Comparison of ENCODE assay signal across 20 cellular contexts in genomic region chr3:180910823-180911222, GRCh38. TPM values are rescaled to one million over a fixed set of nuclear protein-coding genes. Genes with fewer than 3 reads are reported as not detected.
DNase-seq lines count a peak whose midpoint lies in the region; ATAC-seq and TF ChIP-seq lines count a peak whose summit lies in the region.
"Had no signal": no experiment of that assay in that cellular context is flagged by ENCODE, and none has a peak within 500 bp of the region (broad histone marks: within the 10 kb centered on the region; RNA-seq: fewer than 3 reads in every experiment).

No MANE protein-coding gene starts in this region.

- CTCF ChIA-PET in activated B cell treated with CpG ODN at 0.5 μM for 24 hours (lab: Charles Lee) = interaction anchor here (0.6 to 1.1 kb wide), 2 partner anchors 9 to 834 kb away, joined by 3 to 4 read pairs; no protein-coding TSS in a partner anchor

- no peaks in the 10 kb centered on the region for H3K9me3 Mint-ChIP-seq in stimulated activated naive CD8-positive, alpha-beta T cell treated with anti-CD3 and anti-CD28 coated beads, Interleukin-15, Interleukin-2, amounts not matched to agents 100 ng/mL and 50 ng/mL, for 24 hours
- H3K9me3 Mint-ChIP-seq in activated B cell treated with CpG ODN at 0.5 μM for 24 hours (peaks cover 2% of the 10 kb centered on the region), naive B cell (peaks cover 0 to 4% (median 0%) of the 10 kb centered on the region in 7 donors)

- POLR2A ChIA-PET in activated B cell treated with CpG ODN at 0.5 μM for 24 hours (lab: Charles Lee) = interaction anchor here (0.7 kb wide), 1 partner anchor 78 kb away, joined by 3 read pairs; no protein-coding TSS in a partner anchor

- peaks cover 51% of the 10 kb centered on the region for H3K4me1 Mint-ChIP-seq in stimulated activated naive CD8-positive, alpha-beta T cell treated with anti-CD3 and anti-CD28 coated beads, Interleukin-15, Interleukin-2, amounts not matched to agents 100 ng/mL and 50 ng/mL, for 24 hours (ENCODE audit: low read depth)
- peaks cover 44% of the 10 kb centered on the region for H3K4me1 Mint-ChIP-seq in activated B cell treated with CpG ODN at 0.5 μM for 24 hours
- peaks cover 31 to 49% (median 36%) of the 10 kb centered on the region in 3 donors for H3K4me1 Mint-ChIP-seq in naive B cell

- H3K36me3 Mint-ChIP-seq in stimulated activated naive CD8-positive, alpha-beta T cell treated with anti-CD3 and anti-CD28 coated beads, Interleukin-15, Interleukin-2, amounts not matched to agents 100 ng/mL and 50 ng/mL, for 24 hours (ENCODE audit: low read depth) = peaks cover 31% of the 10 kb centered on the region
- H3K36me3 Mint-ChIP-seq in activated B cell treated with CpG ODN at 0.5 μM for 24 hours (ENCODE audit: low read depth) (peaks cover 24% of the 10 kb centered on the region), naive B cell (no peaks in the 10 kb centered on the region)

- intact Hi-C loops in activated B cell treated with CpG ODN at 0.5 μM for 24 hours (cut with micrococcal nuclease) = loop anchor here (5.0 kb wide), 2 partner anchors 1589 to 1881 kb away; partner anchors contain the start of genes ATP11B and ZNF639

- no peak for DNase-seq in stimulated activated naive CD8-positive, alpha-beta T cell treated with anti-CD3 and anti-CD28 coated beads, Interleukin-15, Interleukin-2, amounts not matched to agents 100 U/mL and 50 U/mL, for 24 hours
- DNase-seq in activated B cell treated with CpG ODN at 0.5 μM for 24 hours (no peak), naive B cell (no peak), EL (no peak), DMS 273 treated with DMSO at 0.1 percent for 48 hours (lab: John Stamatoyannopoulos, UW) (no peak)
- DNase-seq: activated CD4-positive, CD25-positive, alpha-beta regulatory T cell; activated CD8-positive, alpha-beta memory T cell treated with anti-CD3 and anti-CD28 coated beads, Interleukin-2, amount 10 ng/mL, durations not matched to agents 7 days and 5 days; activated gamma-delta T cell treated with Interleukin-2 at 50 U/mL for 16 hours; DND-41; KBM-7; left ventricle myocardium superior; MM.1S; NCI-H1436 treated with DMSO at 0.1 percent for 48 hours; NCI-H524 treated with DMSO at 0.1 percent for 48 hours; nucleus accumbens; stimulated activated CD4-positive, alpha-beta T cell treated with anti-CD3 and anti-CD28 coated beads, Interleukin-2, amount 100 ng/mL, for 24 hours; stimulated activated naive CD4-positive, alpha-beta T cell treated with Interleukin-2 at 50 U/mL for 16 hours; tibial artery had no signal

- no peak overlapping the region for H3K4me3 Mint-ChIP-seq in stimulated activated naive CD8-positive, alpha-beta T cell treated with anti-CD3 and anti-CD28 coated beads, Interleukin-15, Interleukin-2, amounts not matched to agents 100 ng/mL and 50 ng/mL, for 24 hours
- H3K4me3 Mint-ChIP-seq in activated B cell treated with CpG ODN at 0.5 μM for 24 hours (no peak overlapping the region), naive B cell (peak overlapping the region in 7 of 8 donors; percentile 12 to 83 (median 57))
- H3K4me3 Mint-ChIP-seq: activated CD8-positive, alpha-beta memory T cell treated with anti-CD3 and anti-CD28 coated beads, Interleukin-2, amount 10 ng/mL, durations not matched to agents 7 days and 5 days had no signal

- H3K27ac Mint-ChIP-seq in stimulated activated naive CD8-positive, alpha-beta T cell treated with anti-CD3 and anti-CD28 coated beads, Interleukin-15, Interleukin-2, amounts not matched to agents 100 ng/mL and 50 ng/mL, for 24 hours = peak overlapping the region; percentile 36
- H3K27ac Mint-ChIP-seq in activated B cell treated with CpG ODN at 0.5 μM for 24 hours (peak overlapping the region; percentile 95), naive B cell (peak overlapping the region in 4 of 6 donors; percentile 83 to 95 (median 88))

- H3K27me3 Mint-ChIP-seq in stimulated activated naive CD8-positive, alpha-beta T cell treated with anti-CD3 and anti-CD28 coated beads, Interleukin-15, Interleukin-2, amounts not matched to agents 100 ng/mL and 50 ng/mL, for 24 hours = peaks cover 3% of the 10 kb centered on the region
- H3K27me3 Mint-ChIP-seq in activated B cell treated with CpG ODN at 0.5 μM for 24 hours (no peaks in the 10 kb centered on the region), naive B cell (no peaks in the 10 kb centered on the region)
- H3K27me3 Mint-ChIP-seq: activated CD8-positive, alpha-beta memory T cell treated with anti-CD3 and anti-CD28 coated beads, Interleukin-2, amount 10 ng/mL, durations not matched to agents 7 days and 5 days had no signal

- TF ChIP-seq CTCF in activated B cell treated with CpG ODN at 0.5 μM for 24 hours (IDR thresholded peaks at IDR 0.05) = no peak

- ATAC-seq in stimulated activated naive CD8-positive, alpha-beta T cell treated with anti-CD3 and anti-CD28 coated beads, Interleukin-15, Interleukin-2, amounts not matched to agents 100 U/mL and 50 U/mL, for 24 hours = no peak
- ATAC-seq in activated B cell treated with CpG ODN at 0.5 μM for 24 hours (ENCODE audit: low read depth) (no peak), naive B cell (ENCODE audit: low read depth in 2 of 2) (no peak), HG03342 (IDR thresholded peaks at IDR 0.05; ENCODE audit: unreplicated experiment) (no peak)
- ATAC-seq: activated CD8-positive, alpha-beta memory T cell treated with anti-CD3 and anti-CD28 coated beads, Interleukin-2, amount 10 ng/mL, durations not matched to agents 7 days and 5 days; left ventricle myocardium superior had no signal

RNA-seq across cellular contexts. Expression of gene FXR1, which starts 1.6 kb away (rescaled TPM):
- total RNA-seq in activated B cell treated with CpG ODN at 0.5 μM for 24 hours = 130 TPM in 2 replicates
- 10 to 100 TPM; 41.0 to 53.2 (median 45.7) TPM for polyA plus RNA-seq in naive B cell (ENCODE audit: low read depth in 6 of 6)

Comparison
In these comparisons a context has a peak if more than half of its experiments do, and no peak if none do; other contexts are left out.
1. H3K27ac Mint-ChIP-seq: peak in every context shown above with its lines; median percentile 95 in activated B cell treated with CpG ODN at 0.5 μM for 24 hours; 88 in naive B cell; 36 in stimulated activated naive CD8-positive, alpha-beta T cell treated with anti-CD3 and anti-CD28 coated beads, Interleukin-15, Interleukin-2, amounts not matched to agents 100 ng/mL and 50 ng/mL, for 24 hours.
2. H3K4me3 Mint-ChIP-seq: peak in naive B cell (7 of 8); none in stimulated activated naive CD8-positive, alpha-beta T cell treated with anti-CD3 and anti-CD28 coated beads, Interleukin-15, Interleukin-2, amounts not matched to agents 100 ng/mL and 50 ng/mL, for 24 hours (single experiment) and activated B cell treated with CpG ODN at 0.5 μM for 24 hours (single experiment).